ENCODE assay signal across 36 cellular contexts in genomic region chr2:140994856-140995255, GRCh38.
"Had no signal": no experiment of that assay in that cellular context is flagged by ENCODE, and none has a peak within 500 bp of the region (broad histone marks: within the 10 kb centered on the region; RNA-seq: fewer than 3 reads in every experiment).

No MANE protein-coding gene starts in this region.

- H3K9me3 ChIP-seq: SJSA1 had no signal

- H3K27ac Mint-ChIP-seq: activated CD4-positive, alpha-beta memory T cell treated with anti-CD3 and anti-CD28 coated beads, Interleukin-2, amount 10 ng/mL, durations not matched to agents 7 days and 5 days; activated CD8-positive, alpha-beta memory T cell treated with anti-CD3 and anti-CD28 coated beads, Interleukin-2, amount 10 ng/mL, durations not matched to agents 7 days and 5 days; activated naive CD4-positive, alpha-beta T cell treated with anti-CD3 and anti-CD28 coated beads, Interleukin-2, amount 10 ng/mL, durations not matched to agents 7 days and 5 days; activated naive CD8-positive, alpha-beta T cell; activated naive CD8-positive, alpha-beta T cell treated with anti-CD3 and anti-CD28 coated beads, Interleukin-2, amount 50 U/mL, for 24 hours had no signal

- H3K4me3 Mint-ChIP-seq: activated CD4-positive, alpha-beta memory T cell treated with anti-CD3 and anti-CD28 coated beads, Interleukin-2, amount 10 ng/mL, durations not matched to agents 7 days and 5 days; activated CD8-positive, alpha-beta memory T cell treated with anti-CD3 and anti-CD28 coated beads, Interleukin-2, amount 10 ng/mL, durations not matched to agents 7 days and 5 days; activated naive CD4-positive, alpha-beta T cell treated with anti-CD3 and anti-CD28 coated beads, Interleukin-2, amount 10 ng/mL, durations not matched to agents 7 days and 5 days; activated naive CD8-positive, alpha-beta T cell; activated naive CD8-positive, alpha-beta T cell treated with anti-CD3 and anti-CD28 coated beads, Interleukin-2, amount 50 U/mL, for 24 hours had no signal

- H3K4me1 Mint-ChIP-seq: activated CD4-positive, alpha-beta memory T cell treated with anti-CD3 and anti-CD28 coated beads, Interleukin-2, amount 10 ng/mL, durations not matched to agents 7 days and 5 days; activated CD8-positive, alpha-beta memory T cell treated with anti-CD3 and anti-CD28 coated beads, Interleukin-2, amount 10 ng/mL, durations not matched to agents 7 days and 5 days; activated naive CD4-positive, alpha-beta T cell treated with anti-CD3 and anti-CD28 coated beads, Interleukin-2, amount 10 ng/mL, durations not matched to agents 7 days and 5 days; activated naive CD8-positive, alpha-beta T cell treated with anti-CD3 and anti-CD28 coated beads, Interleukin-2, amount 50 U/mL, for 24 hours had no signal

- H3K27me3 ChIP-seq: brain microvascular endothelial cell, MG63, SJSA1 had no signal

- DNase-seq: activated CD4-positive, alpha-beta memory T cell treated with anti-CD3 and anti-CD28 coated beads, Interleukin-2, amount 10 ng/mL, durations not matched to agents 7 days and 5 days; activated CD4-positive, alpha-beta T cell treated with anti-CD3 and anti-CD28 coated beads for 1 hour; activated CD4-positive, alpha-beta T cell treated with anti-CD3 and anti-CD28 coated beads for 48 hours; activated CD4-positive, CD25-positive, alpha-beta regulatory T cell; activated CD8-positive, alpha-beta memory T cell treated with anti-CD3 and anti-CD28 coated beads for 24 hours; activated CD8-positive, alpha-beta memory T cell treated with anti-CD3 and anti-CD28 coated beads, Interleukin-2, amount 10 ng/mL, durations not matched to agents 7 days and 5 days; activated CD8-positive, alpha-beta memory T cell treated with anti-CD3 and anti-CD28 coated beads, Interleukin-2, amount 50 U/mL, for 48 hours; activated effector memory CD4-positive, alpha-beta T cell treated with Interleukin-2 at 50 U/mL for 16 hours; activated naive CD4-positive, alpha-beta T cell treated with anti-CD3 and anti-CD28 coated beads, Interleukin-2, amount 10 ng/mL, durations not matched to agents 7 days and 5 days; activated naive CD8-positive, alpha-beta T cell treated with anti-CD3 and anti-CD28 coated beads, Interleukin-2, amount 50 U/mL, for 24 hours; activated T-cell treated with anti-CD3 and anti-CD28 coated beads, Interleukin-2, amount 50 U/mL, for 48 hours; amniotic stem cell; aorta; brain microvascular endothelial cell; central memory CD4-positive, alpha-beta T cell; Kasumi-1; KG1; MG63; NCI-H1048; NCI-H1436 treated with DMSO at 0.1 percent for 48 hours; NCI-H1694 treated with DMSO at 0.1 percent for 48 hours; NCI-H2029; NCI-H510A; NCI-H526; NCI-H748 treated with DMSO at 0.1 percent for 48 hours; NK-92 treated with Interleukin-12 subunit alpha and Interleukin-12 subunit beta, amount 100 ng/mL, for 24 hours; RPMI8226; SHP77 treated with DMSO at 0.1 percent for 48 hours; SW 1271; T-helper 1 cell; T-helper 2 cell; T-helper 9 cell had no signal

- H3K36me3 ChIP-seq: brain microvascular endothelial cell, MG63, SJSA1 had no signal

- H3K27me3 Mint-ChIP-seq: activated CD4-positive, alpha-beta memory T cell treated with anti-CD3 and anti-CD28 coated beads, Interleukin-2, amount 10 ng/mL, durations not matched to agents 7 days and 5 days; activated CD8-positive, alpha-beta memory T cell treated with anti-CD3 and anti-CD28 coated beads, Interleukin-2, amount 10 ng/mL, durations not matched to agents 7 days and 5 days; activated naive CD4-positive, alpha-beta T cell treated with anti-CD3 and anti-CD28 coated beads, Interleukin-2, amount 10 ng/mL, durations not matched to agents 7 days and 5 days; activated naive CD8-positive, alpha-beta T cell; activated naive CD8-positive, alpha-beta T cell treated with anti-CD3 and anti-CD28 coated beads, Interleukin-2, amount 50 U/mL, for 24 hours had no signal

- H3K36me3 Mint-ChIP-seq: activated CD8-positive, alpha-beta memory T cell treated with anti-CD3 and anti-CD28 coated beads, Interleukin-2, amount 10 ng/mL, durations not matched to agents 7 days and 5 days; activated naive CD4-positive, alpha-beta T cell treated with anti-CD3 and anti-CD28 coated beads, Interleukin-2, amount 10 ng/mL, durations not matched to agents 7 days and 5 days; activated naive CD8-positive, alpha-beta T cell had no signal

- H3K4me3 ChIP-seq: MG63, SJSA1 had no signal

- ATAC-seq: activated CD8-positive, alpha-beta memory T cell treated with anti-CD3 and anti-CD28 coated beads, Interleukin-2, amount 10 ng/mL, durations not matched to agents 7 days and 5 days; activated naive CD8-positive, alpha-beta T cell treated with anti-CD3 and anti-CD28 coated beads, Interleukin-2, amount 50 U/mL, for 24 hours; Panc1 had no signal

- H3K27ac ChIP-seq: brain microvascular endothelial cell, SJSA1, VCaP had no signal
